8 cellular contexts compared by ENCODE assay signal in genomic region chr10:22990443-22990842, GRCh38.
"Had no signal": no experiment of that assay in that cellular context is flagged by ENCODE, and none has a peak within 500 bp of the region (broad histone marks: within the 10 kb centered on the region; RNA-seq: fewer than 3 reads in every experiment).

No MANE protein-coding gene starts in this region.

- ATAC-seq: GM23338 had no signal

- H3K4me3 ChIP-seq: GM23338 had no signal

- DNase-seq: H9, HCEC 1CT, IMR-90, KBM-7 had no signal

- H2AFZ ChIP-seq: GM23338 had no signal

- FAIRE-seq: H1, H54, HTR-8/SVneo had no signal

- H3K4me2 ChIP-seq: GM23338 had no signal
